8 cellular contexts compared by ENCODE assay signal in genomic region chr5:59724482-59725392, GRCh38.
DNase-seq lines count a peak whose midpoint lies in the region; ATAC-seq and TF ChIP-seq lines count a peak whose summit lies in the region.

No MANE protein-coding gene starts in this region.

- no peaks in the 10 kb centered on the region for H3K9me3 ChIP-seq in Panc1 (ENCODE audit: control insufficient read depth, insufficient read depth, low read depth, low read length)
- no peaks in the 10 kb centered on the region for H3K9me3 ChIP-seq in vagina

- intact Hi-C loops in Panc1 (cut with micrococcal nuclease; ENCODE audit: unreplicated experiment) (no loop called here), vagina (cut with DNase I) (no loop called here)

- no peaks in the 10 kb centered on the region for H3K4me1 ChIP-seq in Panc1 (ENCODE audit: control insufficient read depth, insufficient read depth, low read length)
- H3K4me1 ChIP-seq in vagina, result no peaks in the 10 kb centered on the region

- POLR2A ChIA-PET in BJ (lab: Charles Lee), result no interaction called here
- POLR2A ChIA-PET in Panc1 (lab: Charles Lee), result no interaction called here

- H3K4me3 ChIP-seq in BJ (ENCODE audit: low read depth, low read length) (no peak overlapping the region), GM12875 (ENCODE audit: low read depth, low read length) (no peak overlapping the region), Panc1 (ENCODE audit: low read depth in 2 of 2, low read length in 2 of 2) (no peak overlapping the region), epithelial cell of proximal tubule (ENCODE audit: low read depth, low read length) (no peak overlapping the region), vagina (no peak overlapping the region)

- CTCF ChIA-PET in BJ (lab: Yijun Ruan, JAX), result interaction anchor here (0.6 to 2.0 kb wide), 6 partner anchors 8 to 86 kb away, joined by 3 to 8 read pairs (median 4); no protein-coding TSS in a partner anchor
- CTCF ChIA-PET in Panc1 (lab: Charles Lee), result interaction anchor here (0.6 to 0.7 kb wide), 2 partner anchors 217 to 692 kb away, joined by 3 to 6 read pairs; no protein-coding TSS in a partner anchor

- BruUV-seq in Panc1 (replicated peaks; lab: Mats Ljungman, UMichigan), result no TSS peak

- H3K27ac ChIP-seq in Panc1 (ENCODE audit: low read length) (no peak overlapping the region), vagina (no peak overlapping the region)

- no peak for TF ChIP-seq POLR2A in vagina (IDR thresholded peaks at IDR 0.05)

- ATAC-seq in HG03103 (IDR thresholded peaks at IDR 0.05; ENCODE audit: low read depth, unreplicated experiment) (peak; percentile 67), Panc1 (no peak), HG03571 (IDR thresholded peaks at IDR 0.05; ENCODE audit: unreplicated experiment) (no peak)

- in situ Hi-C loops in Panc1 (cut with HindIII; ENCODE audit: low pct_unique_long_range_greater_than_20kb, low sequenced_read_pairs), result no loop called here

- H3K27me3 ChIP-seq in BJ (ENCODE audit: control insufficient read depth, insufficient read depth, low read length), result no peaks in the 10 kb centered on the region
- H3K27me3 ChIP-seq in Panc1 (ENCODE audit: control insufficient read depth, insufficient read depth, low read length), result no peaks in the 10 kb centered on the region
- no peaks in the 10 kb centered on the region for H3K27me3 ChIP-seq in vagina

- DNase-seq in BJ (ENCODE audit: low read depth), result no peak
- DNase-seq in Panc1 (ENCODE audit: low read depth, low spot score), result no peak
- no peak for DNase-seq in epithelial cell of proximal tubule (ENCODE audit: low read depth)
- peak; percentile 26 for DNase-seq in pons (ENCODE audit: low spot score)
- no peak for DNase-seq in vagina (ENCODE audit: extremely low spot score in 2 of 2)

- TF ChIP-seq CTCF in BJ (IDR thresholded peaks at IDR 0.05; ENCODE audit: insufficient read depth, low read depth, low read length) (peak; percentile 61), GM12875 (IDR thresholded peaks at IDR 0.05; ENCODE audit: borderline replicate concordance, insufficient read depth, low read depth, low read length) (peak; percentile 53; the same call in 1 of the 2 replicates), Panc1 (IDR thresholded peaks at IDR 0.05) (peak; percentile 77), epithelial cell of proximal tubule (conservative IDR thresholded peaks at IDR 0.05; ENCODE audit: low read depth, low read length) (peak; percentile 64), vagina (IDR thresholded peaks at IDR 0.05) (peak in 1 of 3 experiments; percentile 17)

- H3K36me3 ChIP-seq in BJ (ENCODE audit: control insufficient read depth, insufficient read depth, low read length) (no peaks in the 10 kb centered on the region), Panc1 (ENCODE audit: control insufficient read depth, insufficient read depth, low read length) (no peaks in the 10 kb centered on the region), vagina (no peaks in the 10 kb centered on the region)
